In genomic region chr11:76161261-76161961, GRCh38 we compare ENCODE assay signal across 11 cellular contexts. TPM values are rescaled to one million over a fixed set of nuclear protein-coding genes. Genes with fewer than 3 reads are reported as not detected.
DNase-seq lines count a peak whose midpoint lies in the region; ATAC-seq and TF ChIP-seq lines count a peak whose summit lies in the region.
"Had no signal": no experiment of that assay in that cellular context is flagged by ENCODE, and none has a peak within 500 bp of the region (broad histone marks: within the 10 kb centered on the region; RNA-seq: fewer than 3 reads in every experiment).

No MANE protein-coding gene starts in this region.

- no peaks in the 10 kb centered on the region for H3K27me3 ChIP-seq in lower lobe of right lung (ENCODE audit: low read depth)

- no peak overlapping the region for H3K4me3 Mint-ChIP-seq in brain
- H3K4me3 Mint-ChIP-seq in stimulated activated naive CD8-positive, alpha-beta T cell treated with anti-CD3 and anti-CD28 coated beads, Interleukin-15, amount 100 ng/mL, for 72 hours, result no peak overlapping the region
- H3K4me3 Mint-ChIP-seq: stimulated activated naive B cell treated with anti-CD40 and anti-IgM and Interleukin-4, amounts not matched to agents 10 μg/mL and 1 μg/mL and 100 μg/mL, for 72 hours; T-helper 1 cell treated with Interleukin-12 subunit alpha and Interleukin-12 subunit beta and Interleukin-4 antibody, amounts not matched to agents 30 μg/mL and 1 μg/mL, for 36 hours had no signal

- H3K36me3 ChIP-seq in lower lobe of right lung, result no peaks in the 10 kb centered on the region

- intact Hi-C loops in lower lobe of right lung (cut with DNase I), result no loop called here

- TF ChIP-seq CTCF in brain (conservative IDR thresholded peaks at IDR 0.05), result no peak
- no peak for TF ChIP-seq CTCF in lower lobe of right lung (IDR thresholded peaks at IDR 0.05)

- ATAC-seq in HG03175 (IDR thresholded peaks at IDR 0.05; ENCODE audit: unreplicated experiment) (peak; percentile 55), lower lobe of right lung (no peak)
- ATAC-seq in stimulated activated naive CD8-positive, alpha-beta T cell treated with anti-CD3 and anti-CD28 coated beads, Interleukin-15, amount 100 ng/mL, for 72 hours, result no peak

- no peaks in the 10 kb centered on the region for H3K27me3 Mint-ChIP-seq in brain
- H3K27me3 Mint-ChIP-seq in stimulated activated naive CD8-positive, alpha-beta T cell treated with anti-CD3 and anti-CD28 coated beads, Interleukin-15, amount 100 ng/mL, for 72 hours, result peaks cover 6% of the 10 kb centered on the region

- no peak overlapping the region for H3K27ac ChIP-seq in lower lobe of right lung

- H3K9me3 ChIP-seq in lower lobe of right lung, result no peaks in the 10 kb centered on the region

- H3K9me3 Mint-ChIP-seq in brain, result peaks cover 0 to 2% (median 0%) of the 10 kb centered on the region in 5 experiments
- no peaks in the 10 kb centered on the region for H3K9me3 Mint-ChIP-seq in stimulated activated naive CD8-positive, alpha-beta T cell treated with anti-CD3 and anti-CD28 coated beads, Interleukin-15, amount 100 ng/mL, for 72 hours
- H3K9me3 Mint-ChIP-seq: stimulated activated naive B cell treated with anti-CD40 and anti-IgM and Interleukin-4, amounts not matched to agents 10 μg/mL and 1 μg/mL and 100 μg/mL, for 72 hours; T-helper 1 cell treated with Interleukin-12 subunit alpha and Interleukin-12 subunit beta and Interleukin-4 antibody, amounts not matched to agents 30 μg/mL and 1 μg/mL, for 36 hours had no signal

- H3K27ac Mint-ChIP-seq in brain, result peak overlapping the region in 3 of 5 experiments; percentile 67 to 84 (median 75)
- no peak overlapping the region for H3K27ac Mint-ChIP-seq in stimulated activated naive CD8-positive, alpha-beta T cell treated with anti-CD3 and anti-CD28 coated beads, Interleukin-15, amount 100 ng/mL, for 72 hours
- H3K27ac Mint-ChIP-seq: stimulated activated naive B cell treated with anti-CD40 and anti-IgM and Interleukin-4, amounts not matched to agents 10 μg/mL and 1 μg/mL and 100 μg/mL, for 72 hours; T-helper 1 cell treated with Interleukin-12 subunit alpha and Interleukin-12 subunit beta and Interleukin-4 antibody, amounts not matched to agents 30 μg/mL and 1 μg/mL, for 36 hours had no signal

- DNase-seq in AG08396 (ENCODE audit: low spot score) (peak; percentile 63), lower lobe of right lung (peak; percentile 35), NOMO-1 (lab: John Stamatoyannopoulos, UW; ENCODE audit: unreplicated experiment in 2 of 2) (no peak), globus pallidus (ENCODE audit: low spot score) (no peak), glomerular visceral epithelial cell (ENCODE audit: extremely low spot score) (no peak)
- no peak for DNase-seq in stimulated activated naive CD8-positive, alpha-beta T cell treated with anti-CD3 and anti-CD28 coated beads, Interleukin-15, amount 100 ng/mL, for 72 hours
- DNase-seq: NCI-H510A; stimulated activated naive B cell treated with anti-CD40 and anti-IgM and Interleukin-4, amounts not matched to agents 10 μg/mL and 1 μg/mL and 100 μg/mL, for 72 hours had no signal

- H3K4me1 Mint-ChIP-seq in brain, result peaks cover 50% of the 10 kb centered on the region
- peaks cover 4% of the 10 kb centered on the region for H3K4me1 Mint-ChIP-seq in stimulated activated naive CD8-positive, alpha-beta T cell treated with anti-CD3 and anti-CD28 coated beads, Interleukin-15, amount 100 ng/mL, for 72 hours

- H3K4me3 ChIP-seq in lower lobe of right lung, result no peak overlapping the region

- no peaks in the 10 kb centered on the region for H3K36me3 Mint-ChIP-seq in brain
- H3K36me3 Mint-ChIP-seq: stimulated activated naive B cell treated with anti-CD40 and anti-IgM and Interleukin-4, amounts not matched to agents 10 μg/mL and 1 μg/mL and 100 μg/mL, for 72 hours had no signal

- H3K4me1 ChIP-seq in lower lobe of right lung, result peaks cover 14% of the 10 kb centered on the region

RNA-seq across cellular contexts. Expression of gene WNT11, which starts 44.9 kb away (rescaled TPM):
- 1.0 TPM for polyA plus RNA-seq in brain (ENCODE audit: insufficient read depth, low read depth, low replicate concordance)
- 9.2 TPM for total RNA-seq in lower lobe of right lung

Comparison
In these comparisons a context has a peak if more than half of its experiments do, and no peak if none do; other contexts are left out.
1. DNase-seq: peak in AG08396 (single experiment) and lower lobe of right lung (single experiment); none in NOMO-1 (0 of 2), globus pallidus (single experiment), stimulated activated naive CD8-positive, alpha-beta T cell treated with anti-CD3 and anti-CD28 coated beads, Interleukin-15, amount 100 ng/mL, for 72 hours (0 of 2) and glomerular visceral epithelial cell (single experiment).
2. H3K27ac Mint-ChIP-seq: peak in brain (3 of 5); none in stimulated activated naive CD8-positive, alpha-beta T cell treated with anti-CD3 and anti-CD28 coated beads, Interleukin-15, amount 100 ng/mL, for 72 hours (0 of 2).